In the genomic region with DNA sequence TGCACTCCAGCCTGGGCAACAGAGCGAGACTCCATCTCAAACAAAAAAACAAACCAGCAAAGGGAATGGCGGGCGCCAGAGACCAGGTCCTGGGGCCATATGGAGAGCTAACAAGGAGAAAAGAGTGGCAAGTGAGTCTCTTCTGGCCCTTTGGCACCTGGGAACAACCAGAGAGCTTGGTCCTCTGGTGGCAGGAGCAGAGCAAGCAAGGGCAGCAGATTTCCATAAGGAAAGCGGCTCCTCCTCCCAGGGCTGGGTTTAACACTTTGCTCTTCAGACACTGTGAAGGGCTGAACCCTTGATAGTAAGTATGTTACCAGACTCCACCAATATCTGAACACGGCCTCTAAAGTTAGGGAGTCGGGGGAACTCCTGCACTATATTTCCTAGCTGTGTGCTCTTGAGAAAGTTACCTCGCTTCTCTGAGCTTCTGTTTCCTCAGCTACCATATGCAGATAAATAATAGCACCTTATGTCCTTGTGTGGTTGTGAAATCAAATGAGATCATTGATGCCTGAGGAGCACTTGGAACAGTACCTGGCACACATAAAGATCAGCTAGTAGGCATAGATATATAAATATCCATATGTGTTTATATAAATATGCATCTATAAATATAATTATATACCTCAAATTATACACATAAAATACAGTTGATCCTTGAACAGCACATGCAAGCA, we compare ENCODE assay signal across 10 cellular contexts. TPM values are rescaled to one million over a fixed set of nuclear protein-coding genes. Genes with fewer than 3 reads are reported as not detected.
DNase-seq lines count a peak whose midpoint lies in the region; ATAC-seq and TF ChIP-seq lines count a peak whose summit lies in the region.
"Had no signal": no experiment of that assay in that cellular context is flagged by ENCODE, and none has a peak within 500 bp of the region (broad histone marks: within the 10 kb centered on the region; RNA-seq: fewer than 3 reads in every experiment).

No MANE protein-coding gene starts in this region.

- no peak overlapping the region for H3K4me3 ChIP-seq in fibroblast of the aortic adventitia (ENCODE audit: low read depth, low read length)
- H3K4me3 ChIP-seq in skin epidermis: no peak overlapping the region

- peak overlapping the region in 11 of 21 experiments; percentile 1 to 96 (median 92) for H3K27ac ChIP-seq in skin epidermis

- POLR2A ChIA-PET in GM10248 (lab: Yijun Ruan, JAX): interaction anchor here (1.0 kb wide), 1 partner anchor 10 kb away, joined by 3 read pairs; no protein-coding TSS in a partner anchor

- TF ChIP-seq CTCF in GM10248 (IDR thresholded peaks at IDR 0.05; ENCODE audit: control extremely low read depth, extremely low read depth, low read depth, missing control alignments) (no peak), fibroblast of the aortic adventitia (IDR thresholded peaks at IDR 0.05; ENCODE audit: insufficient read depth, low read length) (peak; percentile 10)

- CTCF ChIA-PET in GM10248 (lab: Yijun Ruan, JAX): interaction anchor here (1.0 to 8.5 kb wide), 15 partner anchors 9 to 288 kb away, joined by 3 to 126 read pairs (median 7); no protein-coding TSS in a partner anchor

- DNase-seq in GM10248 (ENCODE audit: extremely low spot score): peak; percentile 6
- DNase-seq in SK-MEL-5 (ENCODE audit: low read depth, low spot score): peak; percentile 66
- no peak for DNase-seq in fibroblast of the aortic adventitia (ENCODE audit: low read depth)
- no peak for DNase-seq in stimulated activated CD8-positive, alpha-beta memory T cell treated with anti-CD3 and anti-CD28 coated beads, Interleukin-4, amount 100 ng/mL, for 48 hours
- DNase-seq: activated naive CD4-positive, alpha-beta T cell; stimulated activated naive B cell treated with anti-CD40 and anti-IgM and Interleukin-4, amounts not matched to agents 10 μg/mL and 1 μg/mL and 100 μg/mL, for 72 hours had no signal

- ATAC-seq in GM19351 (IDR thresholded peaks at IDR 0.05; ENCODE audit: unreplicated experiment): no peak
- no peak for ATAC-seq in HG02840 (IDR thresholded peaks at IDR 0.05; ENCODE audit: low FRiP score, unreplicated experiment)
- no peak for ATAC-seq in HG03457 (IDR thresholded peaks at IDR 0.05; ENCODE audit: unreplicated experiment)

- in situ Hi-C loops in SK-MEL-5 (cut with HindIII; ENCODE audit: low pct_unique_long_range_greater_than_20kb, low sequenced_read_pairs): no loop called here

RNA-seq across cellular contexts. Expression of a gene that starts 33.4 kb away (rescaled TPM):
- total RNA-seq in SK-MEL-5 (2014; rRNA removed; shearing (Covaris generic)): not detected in 2 replicates
- 0.17 TPM in 1 of 2 replicates, not detected in the other for polyA plus RNA-seq in SK-MEL-5 (2015; cell fraction: cytosol; rRNA removed)
- not detected in 2 replicates for polyA plus RNA-seq in SK-MEL-5 (2015; cell fraction: nucleus; rRNA removed)
- total RNA-seq in fibroblast of the aortic adventitia (ENCODE audit: low replicate concordance): not detected in 2 replicates

Comparison
In these comparisons a context has a peak if more than half of its experiments do, and no peak if none do; other contexts are left out.
1. DNase-seq: peak in GM10248 (single experiment) and SK-MEL-5 (single experiment); none in fibroblast of the aortic adventitia (single experiment) and stimulated activated CD8-positive, alpha-beta memory T cell treated with anti-CD3 and anti-CD28 coated beads, Interleukin-4, amount 100 ng/mL, for 48 hours (single experiment).